In genomic region chr19:40091205-40092129, GRCh38 we compare ENCODE assay signal across 8 cellular contexts. TPM values are rescaled to one million over a fixed set of nuclear protein-coding genes. Genes with fewer than 3 reads are reported as not detected.
DNase-seq lines count a peak whose midpoint lies in the region; ATAC-seq, FAIRE-seq and TF ChIP-seq lines count a peak whose summit lies in the region.

No MANE protein-coding gene starts in this region.

- CTCF ChIA-PET in activated naive CD4-positive, alpha-beta T cell treated with anti-CD3 and anti-CD28 coated beads for 36 hours (lab: Charles Lee), result interaction anchor here (1.5 to 1.9 kb wide), 2 partner anchors 48 to 121 kb away, joined by 6 to 8 read pairs; partner anchors contain the start of gene PSMC4
- CTCF ChIA-PET in HepG2 (lab: Yijun Ruan, JAX; ENCODE audit: low intra/inter-chr PET ratio, low total read pairs), result no interaction called here

- ATAC-seq in HepG2 (no peak), HG03280 (IDR thresholded peaks at IDR 0.05; ENCODE audit: unreplicated experiment) (no peak)

- peak overlapping the region; percentile 73 for H3K27ac ChIP-seq in astrocyte (ENCODE audit: low read depth, low read length)
- H3K27ac ChIP-seq in HepG2 (ENCODE audit: extremely low read length, insufficient read depth, low read length), result peak overlapping the region; percentile 90
- H3K27ac ChIP-seq in transverse colon, result peak overlapping the region; percentile 86 to 95 (median 88)

- H3K27me3 ChIP-seq in astrocyte (ENCODE audit: insufficient read depth, low read length) (no peaks in the 10 kb centered on the region), HepG2 (ENCODE audit: control insufficient read depth in 1 of 2, insufficient read depth in 2 of 2, low read length in 2 of 2) (no peaks in the 10 kb centered on the region; a peak in 1 of 5 replicates), transverse colon (peaks cover 12% of the 10 kb centered on the region)

- TF ChIP-seq POLR2A in HepG2 (IDR thresholded peaks at IDR 0.05; ENCODE audit: insufficient read depth in 1 of 2, low read depth in 2 of 2, low read length in 2 of 2), result no peak
- no peak for TF ChIP-seq POLR2A in transverse colon (IDR thresholded peaks at IDR 0.05)

- POLR2A ChIA-PET in HepG2 (lab: Yijun Ruan, JAX), result interaction anchor here (0.7 to 2.1 kb wide), 9 partner anchors 19 to 121 kb away, joined by 3 to 15 read pairs (median 5); partner anchors contain the start of genes PSMC4, ZNF546 and ZNF780B

- WGBS in HepG2 (ENCODE audit: low lambda C conversion rate), result 36% methylated on average over 10 of the region's 10 CpGs
- WGBS in transverse colon (ENCODE audit: low coverage in 1 of 2), 2 donors, result 4 to 43% methylated on average over 6 to 10 of the region's 10 CpGs

- TF ChIP-seq RAD21 in HepG2 (CRISPR knock-in tag; IDR thresholded peaks at IDR 0.05), result no peak

- peaks cover 4% of the 10 kb centered on the region for H3K27me3 Mint-ChIP-seq in activated naive CD4-positive, alpha-beta T cell treated with anti-CD3 and anti-CD28 coated beads for 36 hours (ENCODE audit: low read depth)
- peaks cover 2% of the 10 kb centered on the region for H3K27me3 Mint-ChIP-seq in astrocyte (ENCODE audit: low read depth, unreplicated experiment)

- peak overlapping the region; percentile 97 for H3K4me3 Mint-ChIP-seq in activated naive CD4-positive, alpha-beta T cell treated with anti-CD3 and anti-CD28 coated beads for 36 hours
- H3K4me3 Mint-ChIP-seq in astrocyte (ENCODE audit: unreplicated experiment), result peak overlapping the region; percentile 99

- peaks cover 8% of the 10 kb centered on the region for H4K20me1 ChIP-seq in astrocyte (ENCODE audit: insufficient read depth, low read length)
- no peaks in the 10 kb centered on the region; the same call in 1 of the 2 replicates for H4K20me1 ChIP-seq in HepG2 (ENCODE audit: insufficient read depth, low read length)

- no peak for TF ChIP-seq EP300 in HepG2 (IDR thresholded peaks at IDR 0.05; ENCODE audit: low read depth in 2 of 2, low read length in 2 of 2)
- no peak for TF ChIP-seq EP300 in HepG2 (CRISPR knock-in tag; IDR thresholded peaks at IDR 0.05; ENCODE audit: borderline replicate concordance)
- TF ChIP-seq EP300 in transverse colon (IDR thresholded peaks at IDR 0.05; ENCODE audit: low read depth), result no peak

- in situ Hi-C loops in HepG2 (cut with HindIII; ENCODE audit: extremely low pct_ligation_motif_present, low pct_unique_long_range_greater_than_20kb) (no loop called here), transverse colon (cut with MboI; ENCODE audit: low pct_ligation_motif_present in 1 of 4, low pct_unique_long_range_greater_than_20kb in 1 of 4, low sequenced_read_pairs in 3 of 4) (no loop called here), GM13977 (cut with MboI; ENCODE audit: low pct_unique_long_range_greater_than_20kb, low sequenced_read_pairs, unreplicated experiment) (no loop called here)

- TF ChIP-seq CTCF in astrocyte (IDR thresholded peaks at IDR 0.05; ENCODE audit: insufficient read depth, low read depth, low read length) (no peak), HepG2 (CRISPR knock-in tag; IDR thresholded peaks at IDR 0.05) (no peak), transverse colon (IDR thresholded peaks at IDR 0.05) (no peak), GM13977 (IDR thresholded peaks at IDR 0.05; ENCODE audit: extremely low read depth, insufficient read depth, missing control alignments) (no peak)

- no peaks in the 10 kb centered on the region for H3K36me3 ChIP-seq in astrocyte (ENCODE audit: insufficient read depth, low read length)
- H3K36me3 ChIP-seq in HepG2 (replicated peaks in 1 of 2; ENCODE audit: control insufficient read depth in 1 of 2, insufficient read depth in 2 of 2, low read length in 2 of 2), result no peaks in the 10 kb centered on the region
- H3K36me3 ChIP-seq in transverse colon, result no peaks in the 10 kb centered on the region

- H3K4me2 ChIP-seq in astrocyte (ENCODE audit: low read length) (peak overlapping the region; percentile 97), HepG2 (ENCODE audit: low read depth, low read length) (peak overlapping the region; percentile 74)

- H3K9ac ChIP-seq in astrocyte (ENCODE audit: low read length) (peak overlapping the region; percentile 90), HepG2 (ENCODE audit: insufficient read depth, low read depth, low read length) (peak overlapping the region; percentile 89)

- peaks cover 5% of the 10 kb centered on the region for H3K36me3 Mint-ChIP-seq in activated naive CD4-positive, alpha-beta T cell treated with anti-CD3 and anti-CD28 coated beads for 36 hours (ENCODE audit: low read depth)
- no peaks in the 10 kb centered on the region for H3K36me3 Mint-ChIP-seq in astrocyte (ENCODE audit: low read depth, unreplicated experiment)

- no peaks in the 10 kb centered on the region for H3K9me3 ChIP-seq in astrocyte (ENCODE audit: insufficient read depth, low read depth, low read length)
- no peaks in the 10 kb centered on the region for H3K9me3 ChIP-seq in HepG2 (ENCODE audit: low read length)
- H3K9me3 ChIP-seq in transverse colon, result no peaks in the 10 kb centered on the region

- peaks cover 9% of the 10 kb centered on the region for H3K4me1 ChIP-seq in astrocyte (ENCODE audit: insufficient read depth, low read length)
- H3K4me1 ChIP-seq in HepG2 (ENCODE audit: insufficient read depth, low read length), result peaks cover 32% of the 10 kb centered on the region
- H3K4me1 ChIP-seq in transverse colon, result peaks cover 4 to 15% (median 10%) of the 10 kb centered on the region in 4 donors

- H3K4me1 Mint-ChIP-seq in activated naive CD4-positive, alpha-beta T cell treated with anti-CD3 and anti-CD28 coated beads for 36 hours (ENCODE audit: low read depth), result peaks cover 28% of the 10 kb centered on the region
- H3K4me1 Mint-ChIP-seq in astrocyte (ENCODE audit: low read depth, unreplicated experiment), result peaks cover 4% of the 10 kb centered on the region

- intact Hi-C loops in activated naive CD4-positive, alpha-beta T cell treated with anti-CD3 and anti-CD28 coated beads for 36 hours (cut with micrococcal nuclease), result loop anchor here (2.0 kb wide), 1 partner anchor 35 kb away; the partner anchor contains the start of gene ZNF780B
- intact Hi-C loops in HepG2 (cut with micrococcal nuclease; ENCODE audit: unreplicated experiment), result loop anchor here (5.0 kb wide), 1 partner anchor 34 kb away; the partner anchor contains the start of gene ZNF780B
- intact Hi-C loops in transverse colon (cut with DNase I; ENCODE audit: low total_unique reads), result no loop called here

- H3K27ac Mint-ChIP-seq in activated naive CD4-positive, alpha-beta T cell treated with anti-CD3 and anti-CD28 coated beads for 36 hours, result peak overlapping the region; percentile 95
- H3K27ac Mint-ChIP-seq in astrocyte (ENCODE audit: unreplicated experiment), result peak overlapping the region; percentile 97

- H3K4me3 ChIP-seq in astrocyte (ENCODE audit: insufficient read depth, low read depth, low read length) (peak overlapping the region; percentile 82), HepG2 (replicated peaks in 1 of 3; ENCODE audit: insufficient read depth in 1 of 3, low read depth in 2 of 3, low read length in 3 of 3) (peak overlapping the region; percentile 70 to 90 (median 82)), transverse colon (peak overlapping the region; percentile 67 to 96 (median 72))

- H3K79me2 ChIP-seq in astrocyte (ENCODE audit: insufficient read depth, low read length) (peaks cover 27% of the 10 kb centered on the region), HepG2 (ENCODE audit: insufficient read depth, low read length) (peaks cover 38% of the 10 kb centered on the region)

- FAIRE-seq in astrocyte (lab: Jason Lieb, UNC), result no peak
- peak; percentile 18 for FAIRE-seq in HepG2 (lab: Jason Lieb, UNC)

- no peak for DNase-seq in activated naive CD4-positive, alpha-beta T cell treated with anti-CD3 and anti-CD28 coated beads for 36 hours
- DNase-seq in activated naive CD4-positive, alpha-beta T cell treated with anti-CD3 and anti-CD28 coated beads, Interleukin-2, amount 50 U/mL, for 16 hours, result no peak
- no peak for DNase-seq in astrocyte (ENCODE audit: low read depth)
- no peak for DNase-seq in HepG2 (ENCODE audit: low spot score)
- no peak for DNase-seq in transverse colon
- no peak for DNase-seq in ureter (ENCODE audit: low spot score)
- no peak for DNase-seq in GM13977 (ENCODE audit: low spot score)

- no peaks in the 10 kb centered on the region for H3K9me3 Mint-ChIP-seq in activated naive CD4-positive, alpha-beta T cell treated with anti-CD3 and anti-CD28 coated beads for 36 hours
- H3K9me3 Mint-ChIP-seq in astrocyte (ENCODE audit: unreplicated experiment), result peaks cover 6% of the 10 kb centered on the region

- TSS peak; percentile 96 for BruUV-seq in HepG2 (replicated peaks; lab: Mats Ljungman, UMichigan)

- peak overlapping the region; percentile 97 for H2AFZ ChIP-seq in astrocyte (ENCODE audit: low read depth, low read length)
- peak overlapping the region; percentile 74 for H2AFZ ChIP-seq in HepG2 (ENCODE audit: low read length)

RNA-seq across cellular contexts. Expression of gene ZNF780A, which starts 0.7 kb away (rescaled TPM):
- total RNA-seq in activated naive CD4-positive, alpha-beta T cell treated with anti-CD3 and anti-CD28 coated beads for 36 hours, result 10 to 100 TPM in 1 of 2 experiments, 1 to 10 TPM in 1; 8.8 to 10.5 TPM
- 17.3 and 18.7 TPM in 2 replicates for total RNA-seq in astrocyte
- total RNA-seq in HepG2 (2016; rRNA removed; fragmentation: Illumina TruSeq; extraction: Trizol), result 22.7 and 22.9 TPM in 2 replicates
- total RNA-seq in HepG2 (2016; cell fraction: cytosol; rRNA removed; fragmentation: Illumina TruSeq; extraction: Trizol; ENCODE audit: low read depth), result 3.0 and 3.3 TPM in 2 replicates
- total RNA-seq in HepG2 (2016; cell fraction: insoluble cytoplasmic fraction; rRNA removed; fragmentation: Illumina TruSeq; extraction: Trizol), result 21.7 and 25.4 TPM in 2 replicates
- 6.3 and 9.6 TPM in 2 replicates for total RNA-seq in HepG2 (2016; cell fraction: membrane; rRNA removed; fragmentation: Illumina TruSeq; extraction: Trizol)
- total RNA-seq in HepG2 (2016; cell fraction: nucleus; rRNA removed; fragmentation: Illumina TruSeq; extraction: Trizol), result 38.6 and 39.0 TPM in 2 replicates
- polyA plus RNA-seq in HepG2 (2011; rRNA removed), result 12.4 and 13.5 TPM in 2 replicates
- 6.0 and 9.5 TPM in 2 replicates for polyA plus RNA-seq in HepG2 (2011; cell fraction: cytosol; rRNA removed)
- polyA plus RNA-seq in HepG2 (2011; cell fraction: nucleus; rRNA removed), result 20.5 and 26.8 TPM in 2 replicates
- polyA plus RNA-seq in HepG2 (2012), result 15.0 and 17.3 TPM in 2 replicates
- polyA plus RNA-seq in HepG2 (2016; cell fraction: cytosol; fragmentation: Illumina TruSeq; extraction: Trizol; ENCODE audit: low read depth), result 2.1 and 2.3 TPM in 2 replicates
- polyA plus RNA-seq in HepG2 (2016; cell fraction: insoluble cytoplasmic fraction; fragmentation: Illumina TruSeq; extraction: Trizol; ENCODE audit: low read depth), result 12.7 and 14.0 TPM in 2 replicates
- polyA plus RNA-seq in HepG2 (2016; cell fraction: membrane; fragmentation: Illumina TruSeq; extraction: Trizol; ENCODE audit: low read depth), result 2.7 and 4.8 TPM in 2 replicates
- polyA plus RNA-seq in HepG2 (2016; cell fraction: nucleus; fragmentation: Illumina TruSeq; extraction: Trizol; ENCODE audit: insufficient read depth, low read depth), result 24.5 and 25.3 TPM in 2 replicates
- 12.7 and 16.8 TPM in 2 replicates for polyA minus RNA-seq in HepG2 (2011; rRNA and poly(A)+ RNA removed; ENCODE audit: low replicate concordance)
- 7.1 and 9.6 TPM in 2 replicates for polyA minus RNA-seq in HepG2 (2011; cell fraction: cytosol; rRNA and poly(A)+ RNA removed)
- polyA minus RNA-seq in HepG2 (2011; cell fraction: nucleus; rRNA and poly(A)+ RNA removed), result 86.3 and 88.8 TPM in 2 replicates
- total RNA-seq in transverse colon, result 10 to 100 TPM in 1 of 4 donors, 1 to 10 TPM in 3; 3.0 to 19.7 (median 7.2) TPM
- total RNA-seq in ureter, result 31.3 TPM

RNA-seq across cellular contexts. Expression of gene ZNF780B, which starts 35.4 kb away (rescaled TPM):
- total RNA-seq in activated naive CD4-positive, alpha-beta T cell treated with anti-CD3 and anti-CD28 coated beads for 36 hours, result 1 to 10 TPM; 8.3 to 9.8 TPM
- total RNA-seq in astrocyte, result 12.0 and 13.2 TPM in 2 replicates
- total RNA-seq in HepG2 (2016; rRNA removed; fragmentation: Illumina TruSeq; extraction: Trizol), result 21.9 and 25.0 TPM in 2 replicates
- 4.0 and 5.7 TPM in 2 replicates for total RNA-seq in HepG2 (2016; cell fraction: cytosol; rRNA removed; fragmentation: Illumina TruSeq; extraction: Trizol; ENCODE audit: low read depth)
- total RNA-seq in HepG2 (2016; cell fraction: insoluble cytoplasmic fraction; rRNA removed; fragmentation: Illumina TruSeq; extraction: Trizol), result 19.0 and 28.3 TPM in 2 replicates
- 9.7 and 11.9 TPM in 2 replicates for total RNA-seq in HepG2 (2016; cell fraction: membrane; rRNA removed; fragmentation: Illumina TruSeq; extraction: Trizol)
- 30.3 and 43.5 TPM in 2 replicates for total RNA-seq in HepG2 (2016; cell fraction: nucleus; rRNA removed; fragmentation: Illumina TruSeq; extraction: Trizol)
- polyA plus RNA-seq in HepG2 (2011; rRNA removed), result 6.5 and 6.6 TPM in 2 replicates
- polyA plus RNA-seq in HepG2 (2011; cell fraction: cytosol; rRNA removed), result 2.0 and 2.6 TPM in 2 replicates
- 14.4 and 21.2 TPM in 2 replicates for polyA plus RNA-seq in HepG2 (2011; cell fraction: nucleus; rRNA removed)
- 7.5 and 9.2 TPM in 2 replicates for polyA plus RNA-seq in HepG2 (2012)
- polyA plus RNA-seq in HepG2 (2016; cell fraction: cytosol; fragmentation: Illumina TruSeq; extraction: Trizol; ENCODE audit: low read depth), result 0.55 and 0.95 TPM in 2 replicates
- 5.6 and 7.2 TPM in 2 replicates for polyA plus RNA-seq in HepG2 (2016; cell fraction: insoluble cytoplasmic fraction; fragmentation: Illumina TruSeq; extraction: Trizol; ENCODE audit: low read depth)
- 0.78 and 1.7 TPM in 2 replicates for polyA plus RNA-seq in HepG2 (2016; cell fraction: membrane; fragmentation: Illumina TruSeq; extraction: Trizol; ENCODE audit: low read depth)
- 22.1 and 23.1 TPM in 2 replicates for polyA plus RNA-seq in HepG2 (2016; cell fraction: nucleus; fragmentation: Illumina TruSeq; extraction: Trizol; ENCODE audit: insufficient read depth, low read depth)
- 10.8 and 11.3 TPM in 2 replicates for polyA minus RNA-seq in HepG2 (2011; rRNA and poly(A)+ RNA removed; ENCODE audit: low replicate concordance)
- 4.4 and 5.1 TPM in 2 replicates for polyA minus RNA-seq in HepG2 (2011; cell fraction: cytosol; rRNA and poly(A)+ RNA removed)
- 72.6 and 95.0 TPM in 2 replicates for polyA minus RNA-seq in HepG2 (2011; cell fraction: nucleus; rRNA and poly(A)+ RNA removed)
- 10 to 100 TPM in 3 of 4 donors, 1 to 10 TPM in 1; 4.5 to 87.8 (median 25.5) TPM for total RNA-seq in transverse colon
- total RNA-seq in ureter, result 38.2 TPM
